ENCODE assay signal across 9 cellular contexts in genomic region chrX:33725556-33726232, GRCh38.
DNase-seq lines count a peak whose midpoint lies in the region; ATAC-seq, FAIRE-seq and TF ChIP-seq lines count a peak whose summit lies in the region.
"Had no signal": no experiment of that assay in that cellular context is flagged by ENCODE, and none has a peak within 500 bp of the region (broad histone marks: within the 10 kb centered on the region; RNA-seq: fewer than 3 reads in every experiment).

No MANE protein-coding gene starts in this region.

- no peaks in the 10 kb centered on the region for H3K36me3 ChIP-seq in iPS-20b (ENCODE audit: insufficient read depth, low read depth, low read length)
- H3K36me3 ChIP-seq in stomach smooth muscle (ENCODE audit: control insufficient read depth in 2 of 2, insufficient read depth in 2 of 2, low read length in 2 of 2), result no peaks in the 10 kb centered on the region

- no peaks in the 10 kb centered on the region for H3K36me3 Mint-ChIP-seq in WTC11

- peak; percentile 1 for DNase-seq in LHCN-M2 (ENCODE audit: low read depth)
- peak; percentile 17 for DNase-seq in WTC11 (ENCODE audit: low spot score)
- DNase-seq in GOT3 (lab: John Stamatoyannopoulos, UW), result no peak
- no peak for DNase-seq in cerebellum (ENCODE audit: low spot score)
- DNase-seq in GM19239 (ENCODE audit: insufficient read length, low spot score), result no peak
- DNase-seq in NK-92 treated with Interleukin-12 subunit alpha and Interleukin-12 subunit beta, amount 100 ng/mL, for 24 hours (lab: John Stamatoyannopoulos, UW), result no peak
- DNase-seq: activated CD4-positive, alpha-beta T cell treated with anti-CD3 and anti-CD28 coated beads, Interleukin-2, amount 50 U/mL, for 4 hours had no signal

- H3K27me3 ChIP-seq in iPS-20b (ENCODE audit: insufficient read depth, low read length) (peaks cover 21% of the 10 kb centered on the region), stomach smooth muscle (ENCODE audit: control insufficient read depth in 1 of 2, insufficient read depth in 2 of 2, low read length in 2 of 2) (peaks cover 0 to 4% of the 10 kb centered on the region in 2 donors)

- FAIRE-seq in GM19239 (lab: Jason Lieb, UNC), result no peak

- ATAC-seq in WTC11, result peak; percentile 88

- H3K27ac ChIP-seq in iPS-20b (ENCODE audit: low read length) (no peak overlapping the region), stomach smooth muscle (ENCODE audit: low read length) (no peak overlapping the region)

- H3K27me3 Mint-ChIP-seq in WTC11 (ENCODE audit: low read depth), result peaks cover 12% of the 10 kb centered on the region

- H3K4me1 Mint-ChIP-seq in WTC11, result no peaks in the 10 kb centered on the region

- H3K27ac Mint-ChIP-seq in WTC11, result no peak overlapping the region

- POLR2A ChIA-PET in WTC11 (lab: Charles Lee), result no interaction called here

- H3K9me3 Mint-ChIP-seq in WTC11, result no peaks in the 10 kb centered on the region

- H3K9ac ChIP-seq in iPS-20b (ENCODE audit: low read depth, low read length) (no peak overlapping the region; the same call in 1 of the 2 replicates), stomach smooth muscle (ENCODE audit: low read length in 2 of 2) (peak overlapping the region in 1 of 2 donors; percentile 9)

- H3K9me3 ChIP-seq in iPS-20b (ENCODE audit: insufficient read depth, low read depth, low read length) (no peaks in the 10 kb centered on the region), stomach smooth muscle (ENCODE audit: control insufficient read depth in 2 of 2, low read length in 2 of 2) (no peaks in the 10 kb centered on the region)

- no peaks in the 10 kb centered on the region for H3K4me1 ChIP-seq in iPS-20b (ENCODE audit: insufficient read depth, low read length)
- H3K4me1 ChIP-seq in stomach smooth muscle (ENCODE audit: control insufficient read depth, insufficient read depth, low read length), result no peaks in the 10 kb centered on the region

- CTCF ChIA-PET in WTC11 (lab: Charles Lee), result interaction anchor here (0.6 kb wide), 1 partner anchor 334 kb away, joined by 3 read pairs; no protein-coding TSS in a partner anchor

- peak overlapping the region; percentile 71 for H3K4me3 ChIP-seq in iPS-20b (ENCODE audit: low read length)
- peak overlapping the region; percentile 58 to 64 for H3K4me3 ChIP-seq in stomach smooth muscle (ENCODE audit: low read length in 2 of 2)

- H3K4me3 Mint-ChIP-seq in WTC11, result peak overlapping the region; percentile 69

- TF ChIP-seq CTCF in WTC11 (IDR thresholded peaks at IDR 0.05), result no peak

TF ChIP-seq in WTC11, 78 proteins besides CTCF, POLR2A, EP300 and RAD21:
- TF ChIP-seq ZNF138 (CRISPR knock-in tag; conservative IDR thresholded peaks at IDR 0.05) (no peak), ZNF532 (CRISPR knock-in tag; IDR thresholded peaks at IDR 0.05; ENCODE audit: borderline replicate concordance) (no peak)

Comparison
In these comparisons a context has a peak if more than half of its experiments do, and no peak if none do; other contexts are left out.
1. DNase-seq: peak in LHCN-M2 (single experiment) and WTC11 (single experiment); none in GOT3 (single experiment), cerebellum (single experiment), GM19239 (single experiment) and NK-92 treated with Interleukin-12 subunit alpha and Interleukin-12 subunit beta, amount 100 ng/mL, for 24 hours (single experiment).